Comparison of ENCODE assay signal across 1 cellular context in genomic region chr18:58858591-58859468, GRCh38.
TF ChIP-seq lines count a peak whose summit lies in the region.

No MANE protein-coding gene starts in this region.

TF ChIP-seq in GM23338, 12 proteins besides CTCF, POLR2A, EP300 and RAD21 (continued from another document):
- no peak for TF ChIP-seq ZNF462 (CRISPR knock-in tag; IDR thresholded peaks at IDR 0.05)
